8 cellular contexts compared by ENCODE assay signal in genomic region chr3:125052671-125053303, GRCh38. TPM values are rescaled to one million over a fixed set of nuclear protein-coding genes. Genes with fewer than 3 reads are reported as not detected.
A peak's percentile ranks its signal among the peaks of the same experiment; 100 is the strongest.
DNase-seq lines count a peak whose midpoint lies in the region; ATAC-seq and TF ChIP-seq lines count a peak whose summit lies in the region.

No MANE protein-coding gene starts in this region.

- TF ChIP-seq CTCF in cardiac fibroblast (IDR thresholded peaks at IDR 0.05; ENCODE audit: low read depth, low read length) = no peak

- ATAC-seq in GM18520 (IDR thresholded peaks at IDR 0.05; ENCODE audit: unreplicated experiment) (no peak), GM18909 (IDR thresholded peaks at IDR 0.05; ENCODE audit: poor library complexity, unreplicated experiment) (no peak)

- no peaks in the 10 kb centered on the region for H3K9me3 ChIP-seq in KOPT-K1 (ENCODE audit: insufficient read depth, low read length, poor library complexity, severe bottlenecking)

- DNase-seq in DMS 273 (lab: John Stamatoyannopoulos, UW; ENCODE audit: unreplicated experiment) (peak; percentile 77), cardiac fibroblast (ENCODE audit: low read depth in 2 of 2) (peak; percentile 79 to 99), myocyte (ENCODE audit: low read depth) (peak; percentile 89), NCI-H128 (lab: John Stamatoyannopoulos, UW; ENCODE audit: unreplicated experiment) (no peak)
- no peak for DNase-seq in stimulated activated naive CD4-positive, alpha-beta T cell treated with Interleukin-2 at 50 U/mL for 16 hours (lab: John Stamatoyannopoulos, UW)

- peak overlapping the region; percentile 29 for H3K27ac ChIP-seq in KOPT-K1 (ENCODE audit: low read depth, low read length, poor library complexity, severe bottlenecking)

- no peaks in the 10 kb centered on the region for H3K36me3 ChIP-seq in KOPT-K1 (ENCODE audit: insufficient read depth, low read length)

- H3K4me3 ChIP-seq in cardiac fibroblast (replicated peaks in 1 of 2; ENCODE audit: low read depth in 2 of 2, low read length in 2 of 2) = peak overlapping the region; percentile 61 to 80

RNA-seq across cellular contexts. Expression of gene HEG1, which starts 3.0 kb away (rescaled TPM):
- 26.1 and 32.4 TPM in 2 replicates for total RNA-seq in myocyte
- polyA plus RNA-seq in myocyte (2012) = 44.7 TPM

Comparison
In these comparisons a context has a peak if more than half of its experiments do, and no peak if none do; other contexts are left out.
1. DNase-seq: peak in DMS 273 (single experiment), cardiac fibroblast (2 of 2) and myocyte (single experiment); none in NCI-H128 (single experiment) and stimulated activated naive CD4-positive, alpha-beta T cell treated with Interleukin-2 at 50 U/mL for 16 hours (single experiment).